12 cellular contexts compared by ENCODE assay signal in genomic region chr2:10329584-10329879, GRCh38. TPM values are rescaled to one million over a fixed set of nuclear protein-coding genes. Genes with fewer than 3 reads are reported as not detected.
DNase-seq lines count a peak whose midpoint lies in the region; ATAC-seq and TF ChIP-seq lines count a peak whose summit lies in the region.
"Had no signal": no experiment of that assay in that cellular context is flagged by ENCODE, and none has a peak within 500 bp of the region (broad histone marks: within the 10 kb centered on the region; RNA-seq: fewer than 3 reads in every experiment).

No MANE protein-coding gene starts in this region.

- H3K36me3 ChIP-seq in breast epithelium (no peaks in the 10 kb centered on the region), mesendoderm (ENCODE audit: control insufficient read depth, insufficient read depth, low read length) (no peaks in the 10 kb centered on the region), transverse colon (no peaks in the 10 kb centered on the region)
- H3K36me3 ChIP-seq: tibial artery had no signal

- no peak for TF ChIP-seq EP300 in transverse colon (IDR thresholded peaks at IDR 0.05; ENCODE audit: low read depth)

- no peak for ATAC-seq in GM19395 (IDR thresholded peaks at IDR 0.05; ENCODE audit: unreplicated experiment)

- H3K4me2 ChIP-seq in mesendoderm (ENCODE audit: low read length), result no peak overlapping the region

- no peaks in the 10 kb centered on the region for H3K27me3 Mint-ChIP-seq in MCF 10A (ENCODE audit: insufficient read depth, unreplicated experiment)
- H3K27me3 Mint-ChIP-seq in activated T-helper 2 cell treated with anti-CD3 and anti-CD28 coated beads, Interferon-gamma antibody, Interleukin-2, Interleukin-4, amounts not matched to agents 10 μg/mL and 5 μg/mL and 100 μg/mL, durations not matched to agents 14 hours and 24 hours and 36 hours (ENCODE audit: low read depth), result no peaks in the 10 kb centered on the region

- H2BK15ac ChIP-seq in mesendoderm (replicated peaks; ENCODE audit: low read depth), result no peak overlapping the region

- no peak overlapping the region for H4K5ac ChIP-seq in mesendoderm (ENCODE audit: low read length)

- intact Hi-C loops in MCF 10A (cut with micrococcal nuclease) (no loop called here), breast epithelium (cut with DNase I; ENCODE audit: low total_unique reads) (no loop called here), transverse colon (cut with DNase I; ENCODE audit: low total_unique reads) (no loop called here)
- intact Hi-C loops in activated T-helper 2 cell treated with anti-CD3 and anti-CD28 coated beads, Interferon-gamma antibody, Interleukin-2, Interleukin-4, amounts not matched to agents 10 μg/mL and 5 μg/mL and 100 μg/mL, durations not matched to agents 14 hours and 24 hours and 36 hours (cut with micrococcal nuclease), result no loop called here

- no peak overlapping the region for H3K9ac ChIP-seq in mesendoderm (ENCODE audit: low read length)

- H3K79me2 ChIP-seq in mesendoderm (ENCODE audit: control insufficient read depth, insufficient read depth, low read length), result no peaks in the 10 kb centered on the region

- WGBS in mesendoderm (ENCODE audit: extremely low coverage, insufficient coverage, low lambda C conversion rate), result no CpG with 5 or more reads among the region's 5 CpGs
- 61% methylated on average over 5 of the region's 5 CpGs; no CpG with 5 or more reads in 1 of the 2 donors for WGBS in transverse colon (ENCODE audit: low coverage in 1 of 2), 2 donors

- H3K27ac Mint-ChIP-seq in MCF 10A (ENCODE audit: low read depth, unreplicated experiment), result peak overlapping the region; percentile 89
- peak overlapping the region; percentile 92 for H3K27ac Mint-ChIP-seq in activated T-helper 2 cell treated with anti-CD3 and anti-CD28 coated beads, Interferon-gamma antibody, Interleukin-2, Interleukin-4, amounts not matched to agents 10 μg/mL and 5 μg/mL and 100 μg/mL, durations not matched to agents 14 hours and 24 hours and 36 hours

- peaks cover 46% of the 10 kb centered on the region for H3K4me1 Mint-ChIP-seq in MCF 10A (ENCODE audit: insufficient read depth, unreplicated experiment)
- peaks cover 71% of the 10 kb centered on the region for H3K4me1 Mint-ChIP-seq in activated T-helper 2 cell treated with anti-CD3 and anti-CD28 coated beads, Interferon-gamma antibody, Interleukin-2, Interleukin-4, amounts not matched to agents 10 μg/mL and 5 μg/mL and 100 μg/mL, durations not matched to agents 14 hours and 24 hours and 36 hours (ENCODE audit: low read depth)

- no peaks in the 10 kb centered on the region for H3K9me3 ChIP-seq in breast epithelium
- no peaks in the 10 kb centered on the region for H3K9me3 ChIP-seq in transverse colon
- H3K9me3 ChIP-seq: tibial artery had no signal

- H4K8ac ChIP-seq in mesendoderm (ENCODE audit: low read depth, low read length), result no peak overlapping the region

- H3K27me3 ChIP-seq in breast epithelium, result no peaks in the 10 kb centered on the region
- no peaks in the 10 kb centered on the region for H3K27me3 ChIP-seq in mesendoderm (ENCODE audit: insufficient read depth, low read length, poor library complexity)
- no peaks in the 10 kb centered on the region for H3K27me3 ChIP-seq in transverse colon
- H3K27me3 ChIP-seq: tibial artery had no signal

- no peak overlapping the region for H2AK5ac ChIP-seq in mesendoderm (ENCODE audit: low read length)

- peak overlapping the region; percentile 20 for H3K18ac ChIP-seq in mesendoderm (ENCODE audit: low read length)

- no peak overlapping the region for H3K23ac ChIP-seq in mesendoderm (ENCODE audit: low read length)

- H3K4me1 ChIP-seq in breast epithelium, result no peaks in the 10 kb centered on the region
- peaks cover 15% of the 10 kb centered on the region for H3K4me1 ChIP-seq in mesendoderm (ENCODE audit: control insufficient read depth, low read depth, low read length)
- peaks cover 34 to 70% (median 67%) of the 10 kb centered on the region in 4 donors for H3K4me1 ChIP-seq in transverse colon

- H3K4me3 Mint-ChIP-seq in MCF 10A (ENCODE audit: unreplicated experiment), result no peak overlapping the region
- H3K4me3 Mint-ChIP-seq in activated T-helper 2 cell treated with anti-CD3 and anti-CD28 coated beads, Interferon-gamma antibody, Interleukin-2, Interleukin-4, amounts not matched to agents 10 μg/mL and 5 μg/mL and 100 μg/mL, durations not matched to agents 14 hours and 24 hours and 36 hours (ENCODE audit: low read depth), result peak overlapping the region; percentile 95

- TF ChIP-seq POLR2A in breast epithelium (IDR thresholded peaks at IDR 0.05) (no peak), transverse colon (IDR thresholded peaks at IDR 0.05) (no peak)

- DNase-seq in MCF 10A (ENCODE audit: unreplicated experiment) (no peak), breast epithelium (ENCODE audit: low spot score in 2 of 2) (no peak), mesendoderm (no peak), transverse colon (no peak), foreskin fibroblast (no peak)
- DNase-seq in activated T-helper 2 cell treated with anti-CD3 and anti-CD28 coated beads, Interferon-gamma antibody, Interleukin-2, Interleukin-4, amounts not matched to agents 10 μg/mL and 5 μg/mL and 100 μg/mL, durations not matched to agents 14 hours and 24 hours and 36 hours (ENCODE audit: low spot score), result no peak
- no peak for DNase-seq in stimulated activated CD8-positive, alpha-beta memory T cell treated with anti-CD3 and anti-CD28 coated beads, Interleukin-4, amount 100 ng/mL, for 48 hours
- DNase-seq: H7, MM.1S, nucleus accumbens, tibial artery had no signal

- TF ChIP-seq CTCF in MCF 10A (IDR thresholded peaks at IDR 0.05; ENCODE audit: unreplicated experiment) (no peak), breast epithelium (IDR thresholded peaks at IDR 0.05) (no peak), transverse colon (IDR thresholded peaks at IDR 0.05) (no peak), foreskin fibroblast (IDR thresholded peaks at IDR 0.05; ENCODE audit: low read depth, low read length) (no peak)

- no peak overlapping the region for H3K27ac ChIP-seq in breast epithelium
- peak overlapping the region; percentile 15 for H3K27ac ChIP-seq in mesendoderm (ENCODE audit: low read depth, low read length)
- peak overlapping the region; percentile 47 to 70 (median 66) for H3K27ac ChIP-seq in transverse colon
- H3K27ac ChIP-seq: tibial artery had no signal

- H3K56ac ChIP-seq in mesendoderm (ENCODE audit: low read length), result no peak overlapping the region

- H3K9me3 Mint-ChIP-seq in MCF 10A (ENCODE audit: unreplicated experiment), result no peaks in the 10 kb centered on the region
- H3K9me3 Mint-ChIP-seq in activated T-helper 2 cell treated with anti-CD3 and anti-CD28 coated beads, Interferon-gamma antibody, Interleukin-2, Interleukin-4, amounts not matched to agents 10 μg/mL and 5 μg/mL and 100 μg/mL, durations not matched to agents 14 hours and 24 hours and 36 hours, result no peaks in the 10 kb centered on the region

- no peak overlapping the region for H2BK120ac ChIP-seq in mesendoderm (ENCODE audit: low read depth, low read length)

- no peaks in the 10 kb centered on the region for H3K79me1 ChIP-seq in mesendoderm (ENCODE audit: low read length)

- no peak overlapping the region for H3K4ac ChIP-seq in mesendoderm (ENCODE audit: low read depth, low read length)

- H3K4me3 ChIP-seq in breast epithelium, result no peak overlapping the region
- H3K4me3 ChIP-seq in mesendoderm (ENCODE audit: low read length), result no peak overlapping the region
- H3K4me3 ChIP-seq in transverse colon, result no peak overlapping the region
- H3K4me3 ChIP-seq in foreskin fibroblast (ENCODE audit: low read depth in 1 of 2, low read length in 2 of 2), result no peak overlapping the region
- H3K4me3 ChIP-seq: tibial artery had no signal

- no peak overlapping the region for H2BK5ac ChIP-seq in mesendoderm (ENCODE audit: low read length)

- BruUV-seq in MCF 10A (replicated peaks; lab: Mats Ljungman, UMichigan), result no TSS peak

- in situ Hi-C loops in transverse colon (cut with MboI; ENCODE audit: low pct_ligation_motif_present in 1 of 4, low pct_unique_long_range_greater_than_20kb in 1 of 4, low sequenced_read_pairs in 3 of 4), result no loop called here

- POLR2A ChIA-PET in MCF 10A (lab: Yijun Ruan, JAX), result interaction anchor here (0.6 to 1.1 kb wide), 2 partner anchors 23 to 79 kb away, joined by 4 read pairs; no protein-coding TSS in a partner anchor

- CTCF ChIA-PET in MCF 10A (lab: Yijun Ruan, JAX), result no interaction called here

- no peaks in the 10 kb centered on the region for H3K36me3 Mint-ChIP-seq in MCF 10A (ENCODE audit: insufficient read depth, unreplicated experiment)
- peaks cover 19% of the 10 kb centered on the region for H3K36me3 Mint-ChIP-seq in activated T-helper 2 cell treated with anti-CD3 and anti-CD28 coated beads, Interferon-gamma antibody, Interleukin-2, Interleukin-4, amounts not matched to agents 10 μg/mL and 5 μg/mL and 100 μg/mL, durations not matched to agents 14 hours and 24 hours and 36 hours (ENCODE audit: low read depth)

RNA-seq across cellular contexts. Expression of gene HPCAL1, which starts 26.8 kb away (rescaled TPM):
- 136 and 144 TPM in 2 replicates for total RNA-seq in MCF 10A (2022)
- 10 to 100 TPM; 38.6 to 41.9 (median 41.6) TPM for total RNA-seq in breast epithelium
- 102 and 110 TPM in 2 replicates for total RNA-seq in activated T-helper 2 cell treated with anti-CD3 and anti-CD28 coated beads, Interferon-gamma antibody, Interleukin-2, Interleukin-4, amounts not matched to agents 10 μg/mL and 5 μg/mL and 100 μg/mL, durations not matched to agents 14 hours and 24 hours and 36 hours
- polyA plus RNA-seq in mesendoderm (2013, experiment 1 of 2), result 9.2 TPM
- polyA plus RNA-seq in mesendoderm (2013, experiment 2 of 2), result 8.8 TPM
- total RNA-seq in transverse colon, result 100 to 1,000 TPM in 3 of 4 donors, 10 to 100 TPM in 1; 88.9 to 221 (median 129) TPM

Comparison
In these comparisons a context has a peak if more than half of its experiments do, and no peak if none do; other contexts are left out.
1. H3K27ac ChIP-seq: peak in mesendoderm (single experiment) and transverse colon (4 of 4); none in breast epithelium (0 of 2).